Comparison of ENCODE assay signal across 15 cellular contexts in genomic region chr4:121980643-121981042, GRCh38. TPM values are rescaled to one million over a fixed set of nuclear protein-coding genes. Genes with fewer than 3 reads are reported as not detected.
"Had no signal": no experiment of that assay in that cellular context is flagged by ENCODE, and none has a peak within 500 bp of the region (broad histone marks: within the 10 kb centered on the region; RNA-seq: fewer than 3 reads in every experiment).

No MANE protein-coding gene starts in this region.

- H3K4me1 ChIP-seq: breast epithelium, gastroesophageal sphincter had no signal

- H3K9me3 ChIP-seq: breast epithelium, gastroesophageal sphincter, mucosa of descending colon had no signal

- H3K4me2 ChIP-seq: smooth muscle cell had no signal

- H3K27me3 ChIP-seq: breast epithelium, gastroesophageal sphincter had no signal

- DNase-seq: activated CD4-positive, alpha-beta memory T cell treated with anti-CD3 and anti-CD28 coated beads for 36 hours; activated CD4-positive, alpha-beta T cell treated with anti-CD3 and anti-CD28 coated beads for 1 hour; activated CD8-positive, alpha-beta memory T cell treated with anti-CD3 and anti-CD28 coated beads, Interleukin-2, amount 50 U/mL, for 4 hours; aorta; dorsolateral prefrontal cortex; kidney glomerular epithelial cell; mammary epithelial cell; mucosa of descending colon; natural killer cell; right cardiac atrium; T1000 had no signal

- H3K36me3 ChIP-seq: breast epithelium, gastroesophageal sphincter had no signal

- H3K4me3 ChIP-seq: breast epithelium, dorsolateral prefrontal cortex, gastroesophageal sphincter, mucosa of descending colon, smooth muscle cell had no signal

- H3K27ac ChIP-seq: breast epithelium, dorsolateral prefrontal cortex, gastroesophageal sphincter had no signal

RNA-seq across cellular contexts. Expression of gene TRPC3, which starts 28.8 kb away (rescaled TPM):
- total RNA-seq: esophagus mucosa had no signal
- polyA plus RNA-seq: aorta, mammary epithelial cell had no signal
